Comparison of ENCODE assay signal across 1 cellular context in the genomic region with DNA sequence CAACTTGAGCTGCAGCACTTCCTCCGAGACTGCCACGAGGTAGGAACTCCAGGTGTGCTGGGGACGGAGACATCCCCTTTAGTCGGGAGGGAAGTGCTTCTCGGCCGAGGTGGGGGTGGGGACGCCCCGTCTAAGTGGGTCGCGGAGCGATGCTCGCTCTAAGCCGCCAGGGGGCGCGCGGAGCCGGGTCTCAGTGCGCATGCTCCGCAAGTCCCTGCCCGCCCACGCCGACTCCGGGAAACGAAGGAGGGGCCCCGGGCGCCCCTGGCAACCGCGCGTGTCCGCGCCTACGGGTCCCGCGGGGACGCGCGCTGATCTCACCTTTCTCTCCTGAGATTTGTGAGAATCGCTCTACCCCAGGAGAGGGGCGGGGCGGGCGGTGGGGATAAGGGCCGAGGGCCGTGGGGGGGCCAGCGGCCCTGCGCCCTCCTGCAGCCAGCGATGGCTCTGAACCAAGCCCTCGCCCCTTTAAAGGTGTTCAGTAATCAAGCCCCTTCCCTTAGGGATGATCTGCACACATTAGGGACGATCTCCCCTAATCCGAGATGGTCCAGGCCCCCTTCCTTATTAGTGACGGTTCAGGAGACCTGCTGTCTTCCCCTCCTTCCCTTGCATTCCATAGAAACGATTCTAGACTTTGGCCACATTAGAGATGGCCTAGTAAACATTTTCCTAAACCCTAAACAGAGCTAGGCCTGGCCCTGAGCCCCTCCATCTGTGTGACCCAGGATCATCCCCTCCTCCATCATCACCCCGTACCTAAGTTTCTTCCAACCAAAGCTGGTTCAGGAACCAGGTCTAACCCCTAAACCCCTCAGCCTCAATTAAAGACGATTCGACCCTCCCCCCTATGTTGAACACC.
A peak's percentile ranks its signal among the peaks of the same experiment; 100 is the strongest.
TF ChIP-seq lines count a peak whose summit lies in the region.

No MANE protein-coding gene starts in this region.

TF ChIP-seq in HepG2, 621 proteins besides CTCF, POLR2A, EP300 and RAD21 (continued from another document and continues in another):
- TF ChIP-seq, protein P1, sequence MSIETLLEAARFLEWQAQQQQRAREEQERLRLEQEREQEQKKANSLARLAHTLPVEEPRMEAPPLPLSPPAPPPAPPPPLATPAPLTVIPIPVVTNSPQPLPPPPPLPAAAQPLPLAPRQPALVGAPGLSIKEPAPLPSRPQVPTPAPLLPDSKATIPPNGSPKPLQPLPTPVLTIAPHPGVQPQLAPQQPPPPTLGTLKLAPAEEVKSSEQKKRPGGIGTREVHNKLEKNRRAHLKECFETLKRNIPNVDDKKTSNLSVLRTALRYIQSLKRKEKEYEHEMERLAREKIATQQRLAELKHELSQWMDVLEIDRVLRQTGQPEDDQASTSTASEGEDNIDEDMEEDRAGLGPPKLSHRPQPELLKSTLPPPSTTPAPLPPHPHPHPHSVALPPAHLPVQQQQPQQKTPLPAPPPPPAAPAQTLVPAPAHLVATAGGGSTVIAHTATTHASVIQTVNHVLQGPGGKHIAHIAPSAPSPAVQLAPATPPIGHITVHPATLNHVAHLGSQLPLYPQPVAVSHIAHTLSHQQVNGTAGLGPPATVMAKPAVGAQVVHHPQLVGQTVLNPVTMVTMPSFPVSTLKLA (IDR thresholded peaks at IDR 0.05): no peak
- TF ChIP-seq CENPT (CRISPR knock-in tag; IDR thresholded peaks at IDR 0.05; ENCODE audit: low read depth) (no peak), CENPX (CRISPR knock-in tag; IDR thresholded peaks at IDR 0.05) (no peak), ZNF782 (CRISPR knock-in tag; IDR thresholded peaks at IDR 0.05; ENCODE audit: borderline replicate concordance) (no peak), JUNB (CRISPR knock-in tag; IDR thresholded peaks at IDR 0.05; ENCODE audit: borderline replicate concordance) (no peak), ZNF580 (CRISPR knock-in tag; IDR thresholded peaks at IDR 0.05; ENCODE audit: borderline replicate concordance, low read depth) (no peak), HMG20A (CRISPR knock-in tag; IDR thresholded peaks at IDR 0.05; ENCODE audit: borderline replicate concordance) (no peak), RARA (CRISPR knock-in tag; IDR thresholded peaks at IDR 0.05) (no peak), ZNF543 (CRISPR knock-in tag; IDR thresholded peaks at IDR 0.05) (no peak), ASH2L (IDR thresholded peaks at IDR 0.05; ENCODE audit: insufficient read length, low read depth, low read length) (peak; percentile 34), RBM22 (optimal IDR thresholded peaks at IDR 0.05; ENCODE audit: low read length) (no peak), ZNF230 (CRISPR knock-in tag; IDR thresholded peaks at IDR 0.05) (no peak), MLLT10 (CRISPR knock-in tag; IDR thresholded peaks at IDR 0.05) (no peak), SALL1 (CRISPR knock-in tag; IDR thresholded peaks at IDR 0.05) (peak; percentile 29; the same call in 1 of the 2 replicates), NR2F6 (IDR thresholded peaks at IDR 0.05) (no peak), NR2F6 (CRISPR knock-in tag; IDR thresholded peaks at IDR 0.05) (no peak), MTA3 (CRISPR knock-in tag; IDR thresholded peaks at IDR 0.05) (no peak), ATRX (CRISPR knock-in tag; IDR thresholded peaks at IDR 0.05; ENCODE audit: borderline replicate concordance) (no peak), HOXD1 (CRISPR knock-in tag; IDR thresholded peaks at IDR 0.05) (no peak), ZNF251 (CRISPR knock-in tag; IDR thresholded peaks at IDR 0.05) (no peak), CBX1 (IDR thresholded peaks at IDR 0.05; ENCODE audit: low read depth) (no peak), ZNF720 (CRISPR knock-in tag; IDR thresholded peaks at IDR 0.05) (no peak), ZNF234 (CRISPR knock-in tag; conservative IDR thresholded peaks at IDR 0.05) (no peak), RFX1 (IDR thresholded peaks at IDR 0.05) (peak; percentile 69), HOXA7 (CRISPR knock-in tag; IDR thresholded peaks at IDR 0.05) (no peak), ZNF318 (CRISPR knock-in tag; IDR thresholded peaks at IDR 0.05) (no peak)
- TF ChIP-seq, protein P2, sequence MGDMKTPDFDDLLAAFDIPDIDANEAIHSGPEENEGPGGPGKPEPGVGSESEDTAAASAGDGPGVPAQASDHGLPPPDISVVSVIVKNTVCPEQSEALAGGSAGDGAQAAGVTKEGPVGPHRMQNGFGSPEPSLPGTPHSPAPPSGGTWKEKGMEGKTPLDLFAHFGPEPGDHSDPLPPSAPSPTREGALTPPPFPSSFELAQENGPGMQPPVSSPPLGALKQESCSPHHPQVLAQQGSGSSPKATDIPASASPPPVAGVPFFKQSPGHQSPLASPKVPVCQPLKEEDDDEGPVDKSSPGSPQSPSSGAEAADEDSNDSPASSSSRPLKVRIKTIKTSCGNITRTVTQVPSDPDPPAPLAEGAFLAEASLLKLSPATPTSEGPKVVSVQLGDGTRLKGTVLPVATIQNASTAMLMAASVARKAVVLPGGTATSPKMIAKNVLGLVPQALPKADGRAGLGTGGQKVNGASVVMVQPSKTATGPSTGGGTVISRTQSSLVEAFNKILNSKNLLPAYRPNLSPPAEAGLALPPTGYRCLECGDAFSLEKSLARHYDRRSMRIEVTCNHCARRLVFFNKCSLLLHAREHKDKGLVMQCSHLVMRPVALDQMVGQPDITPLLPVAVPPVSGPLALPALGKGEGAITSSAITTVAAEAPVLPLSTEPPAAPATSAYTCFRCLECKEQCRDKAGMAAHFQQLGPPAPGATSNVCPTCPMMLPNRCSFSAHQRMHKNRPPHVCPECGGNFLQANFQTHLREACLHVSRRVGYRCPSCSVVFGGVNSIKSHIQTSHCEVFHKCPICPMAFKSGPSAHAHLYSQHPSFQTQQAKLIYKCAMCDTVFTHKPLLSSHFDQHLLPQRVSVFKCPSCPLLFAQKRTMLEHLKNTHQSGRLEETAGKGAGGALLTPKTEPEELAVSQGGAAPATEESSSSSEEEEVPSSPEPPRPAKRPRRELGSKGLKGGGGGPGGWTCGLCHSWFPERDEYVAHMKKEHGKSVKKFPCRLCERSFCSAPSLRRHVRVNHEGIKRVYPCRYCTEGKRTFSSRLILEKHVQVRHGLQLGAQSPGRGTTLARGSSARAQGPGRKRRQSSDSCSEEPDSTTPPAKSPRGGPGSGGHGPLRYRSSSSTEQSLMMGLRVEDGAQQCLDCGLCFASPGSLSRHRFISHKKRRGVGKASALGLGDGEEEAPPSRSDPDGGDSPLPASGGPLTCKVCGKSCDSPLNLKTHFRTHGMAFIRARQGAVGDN (CRISPR knock-in tag; IDR thresholded peaks at IDR 0.05): peak; percentile 42
- TF ChIP-seq, protein P3, sequence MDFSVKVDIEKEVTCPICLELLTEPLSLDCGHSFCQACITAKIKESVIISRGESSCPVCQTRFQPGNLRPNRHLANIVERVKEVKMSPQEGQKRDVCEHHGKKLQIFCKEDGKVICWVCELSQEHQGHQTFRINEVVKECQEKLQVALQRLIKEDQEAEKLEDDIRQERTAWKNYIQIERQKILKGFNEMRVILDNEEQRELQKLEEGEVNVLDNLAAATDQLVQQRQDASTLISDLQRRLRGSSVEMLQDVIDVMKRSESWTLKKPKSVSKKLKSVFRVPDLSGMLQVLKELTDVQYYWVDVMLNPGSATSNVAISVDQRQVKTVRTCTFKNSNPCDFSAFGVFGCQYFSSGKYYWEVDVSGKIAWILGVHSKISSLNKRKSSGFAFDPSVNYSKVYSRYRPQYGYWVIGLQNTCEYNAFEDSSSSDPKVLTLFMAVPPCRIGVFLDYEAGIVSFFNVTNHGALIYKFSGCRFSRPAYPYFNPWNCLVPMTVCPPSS (IDR thresholded peaks at IDR 0.05): no peak
- TF ChIP-seq, protein P4, sequence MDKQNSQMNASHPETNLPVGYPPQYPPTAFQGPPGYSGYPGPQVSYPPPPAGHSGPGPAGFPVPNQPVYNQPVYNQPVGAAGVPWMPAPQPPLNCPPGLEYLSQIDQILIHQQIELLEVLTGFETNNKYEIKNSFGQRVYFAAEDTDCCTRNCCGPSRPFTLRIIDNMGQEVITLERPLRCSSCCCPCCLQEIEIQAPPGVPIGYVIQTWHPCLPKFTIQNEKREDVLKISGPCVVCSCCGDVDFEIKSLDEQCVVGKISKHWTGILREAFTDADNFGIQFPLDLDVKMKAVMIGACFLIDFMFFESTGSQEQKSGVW (CRISPR knock-in tag; IDR thresholded peaks at IDR 0.05; ENCODE audit: borderline replicate concordance): no peak
